In the genomic region with DNA sequence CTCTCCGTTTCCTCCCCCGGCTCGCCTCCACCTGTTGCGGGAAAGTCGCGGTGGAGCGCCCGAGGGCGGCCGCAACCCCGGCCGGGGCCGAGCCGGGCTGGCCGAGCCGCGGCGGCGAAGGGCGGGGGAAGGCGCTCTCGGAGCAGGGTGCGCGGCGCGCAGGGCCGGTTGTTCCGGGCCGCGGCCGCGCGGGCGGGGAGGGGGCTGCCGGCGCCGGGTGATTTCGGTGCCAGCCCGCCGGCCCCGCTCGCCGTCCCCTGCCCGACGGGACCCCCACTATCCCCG, we compare ENCODE assay signal across 8 cellular contexts. TPM values are rescaled to one million over a fixed set of nuclear protein-coding genes. Genes with fewer than 3 reads are reported as not detected.
DNase-seq lines count a peak whose midpoint lies in the region; ATAC-seq, FAIRE-seq and TF ChIP-seq lines count a peak whose summit lies in the region.

No MANE protein-coding gene starts in this region.

- H3K4me1 Mint-ChIP-seq in immature natural killer cell = peaks cover 10 to 12% of the 10 kb centered on the region in 2 donors
- peaks cover 5% of the 10 kb centered on the region for H3K4me1 Mint-ChIP-seq in stimulated activated naive CD8-positive, alpha-beta T cell treated with anti-CD3 and anti-CD28 coated beads, Interleukin-15, Interleukin-2, amounts not matched to agents 100 ng/mL and 50 ng/mL, for 24 hours (ENCODE audit: low read depth)

- peak overlapping the region in 3 of 5 donors; percentile 40 to 54 (median 53) for H3K4me3 Mint-ChIP-seq in immature natural killer cell
- peak overlapping the region; percentile 30 for H3K4me3 Mint-ChIP-seq in stimulated activated naive CD8-positive, alpha-beta T cell treated with anti-CD3 and anti-CD28 coated beads, Interleukin-15, Interleukin-2, amounts not matched to agents 100 ng/mL and 50 ng/mL, for 24 hours

- TF ChIP-seq CTCF in DOHH2 (IDR thresholded peaks at IDR 0.05; ENCODE audit: low read depth, low read length, poor library complexity, severe bottlenecking) = no peak
- no peak for TF ChIP-seq CTCF in astrocyte of the spinal cord (IDR thresholded peaks at IDR 0.05; ENCODE audit: low read depth, low read length)

- DNase-seq in astrocyte of the spinal cord (ENCODE audit: low read depth, low spot score) = no peak
- no peak for DNase-seq in immature natural killer cell
- no peak for DNase-seq in putamen (ENCODE audit: low spot score)
- DNase-seq in RCC 7860 (ENCODE audit: low spot score) = no peak

- no peak overlapping the region for H3K27ac Mint-ChIP-seq in immature natural killer cell
- H3K27ac Mint-ChIP-seq in stimulated activated naive CD8-positive, alpha-beta T cell treated with anti-CD3 and anti-CD28 coated beads, Interleukin-15, Interleukin-2, amounts not matched to agents 100 ng/mL and 50 ng/mL, for 24 hours = no peak overlapping the region

- peaks cover 7 to 19% (median 14%) of the 10 kb centered on the region in 3 donors for H3K27me3 Mint-ChIP-seq in immature natural killer cell (ENCODE audit: low read depth in 3 of 3)
- H3K27me3 Mint-ChIP-seq in stimulated activated naive CD8-positive, alpha-beta T cell treated with anti-CD3 and anti-CD28 coated beads, Interleukin-15, Interleukin-2, amounts not matched to agents 100 ng/mL and 50 ng/mL, for 24 hours = peaks cover 60% of the 10 kb centered on the region

- H3K36me3 ChIP-seq in DOHH2 (ENCODE audit: control insufficient read depth, low read length) = no peaks in the 10 kb centered on the region

- no peaks in the 10 kb centered on the region for H3K9me3 ChIP-seq in DOHH2 (ENCODE audit: control insufficient read depth, insufficient read depth, low read length)

- H3K36me3 Mint-ChIP-seq in immature natural killer cell = peaks cover 0 to 2% (median 2%) of the 10 kb centered on the region in 3 donors
- H3K36me3 Mint-ChIP-seq in stimulated activated naive CD8-positive, alpha-beta T cell treated with anti-CD3 and anti-CD28 coated beads, Interleukin-15, Interleukin-2, amounts not matched to agents 100 ng/mL and 50 ng/mL, for 24 hours (ENCODE audit: low read depth) = no peaks in the 10 kb centered on the region

- no peaks in the 10 kb centered on the region for H4K20me1 ChIP-seq in DOHH2 (ENCODE audit: control insufficient read depth, insufficient read depth, low read depth, low read length)

- in situ Hi-C loops in astrocyte of the spinal cord (cut with HindIII; ENCODE audit: low sequenced_read_pairs) = no loop called here

- ATAC-seq in GM19452 (IDR thresholded peaks at IDR 0.05; ENCODE audit: unreplicated experiment) = peak; percentile 62
- ATAC-seq in HG03439 (IDR thresholded peaks at IDR 0.05; ENCODE audit: unreplicated experiment) = peak; percentile 72

- no peaks in the 10 kb centered on the region for H3K79me2 ChIP-seq in DOHH2 (ENCODE audit: control insufficient read depth, low read length)

- peak overlapping the region; percentile 35; the same call in 1 of the 2 replicates for H3K4me2 ChIP-seq in DOHH2 (ENCODE audit: low read length)

- H3K9me2 ChIP-seq in DOHH2 (replicated peaks; ENCODE audit: control insufficient read depth, low read length) = no peaks in the 10 kb centered on the region

- H3K27me3 ChIP-seq in DOHH2 (ENCODE audit: control insufficient read depth, low read length) = peaks cover 14% of the 10 kb centered on the region

- H3K4me3 ChIP-seq in DOHH2 (ENCODE audit: low read length) (no peak overlapping the region), astrocyte of the spinal cord (ENCODE audit: low read depth, low read length) (peak overlapping the region; percentile 51)

- no peaks in the 10 kb centered on the region for H3F3A ChIP-seq in DOHH2 (ENCODE audit: control insufficient read depth, insufficient read depth)

- H3K4me1 ChIP-seq in DOHH2 (ENCODE audit: control insufficient read depth, low read length) = no peaks in the 10 kb centered on the region

- no peak for FAIRE-seq in RCC 7860 (lab: Jason Lieb, UNC)

- H3K27ac ChIP-seq in DOHH2 (ENCODE audit: low read depth, low read length) = no peak overlapping the region

- no peaks in the 10 kb centered on the region for H3K9me3 Mint-ChIP-seq in immature natural killer cell
- no peaks in the 10 kb centered on the region for H3K9me3 Mint-ChIP-seq in stimulated activated naive CD8-positive, alpha-beta T cell treated with anti-CD3 and anti-CD28 coated beads, Interleukin-15, Interleukin-2, amounts not matched to agents 100 ng/mL and 50 ng/mL, for 24 hours

RNA-seq across cellular contexts. Expression of a gene that starts 0.2 kb away (rescaled TPM):
- under 1 TPM in 2 of 3 donors, not detected in 1; 0.07 to 0.41 TPM for polyA plus RNA-seq in immature natural killer cell
